ENCODE assay signal across 8 cellular contexts in genomic region chr20:47848544-47848943, GRCh38.
DNase-seq lines count a peak whose midpoint lies in the region; ATAC-seq, FAIRE-seq and TF ChIP-seq lines count a peak whose summit lies in the region.
"Not testable (repeated sequence)": the region's sequence is repeated elsewhere in the genome, so short reads cannot be mapped to it uniquely, and the experiment has no call there.

No MANE protein-coding gene starts in this region.

- not testable (repeated sequence) for H3K79me1 ChIP-seq in H1 (ENCODE audit: low read depth, low read length)

- not testable (repeated sequence) for H3K4me2 ChIP-seq in H1 (ENCODE audit: insufficient read depth in 1 of 2, low read depth in 2 of 2, low read length in 2 of 2)

- not testable (repeated sequence) for H3K23ac ChIP-seq in H1 (ENCODE audit: insufficient read length)

- not testable (repeated sequence) for H3K18ac ChIP-seq in H1 (ENCODE audit: extremely low read depth, low read length)

- POLR2A ChIA-PET in H1 (lab: Charles Lee; ENCODE audit: partially characterized antibody): not testable (repeated sequence)

- not testable (repeated sequence) for H4K20me1 ChIP-seq in H1 (replicated peaks in 1 of 2; ENCODE audit: control insufficient read depth in 1 of 2, insufficient read depth in 2 of 2, low read length in 2 of 2)

- peaks cover 4 to 14% of the 10 kb centered on the region in 2 experiments; a peak in 3 of 4 replicates for H3K9me3 ChIP-seq in H1 (ENCODE audit: insufficient read depth in 2 of 2, low read depth in 1 of 2, low read length in 1 of 2)

- H2AFZ ChIP-seq in H1 (ENCODE audit: low read length): not testable (repeated sequence)

- TF ChIP-seq RAD21 in H1 (IDR thresholded peaks at IDR 0.05 in 1 of 2, conservative IDR thresholded peaks at IDR 0.05 in 1 of 2; ENCODE audit: low read depth in 2 of 2, low read length in 2 of 2): not testable (repeated sequence)

- H3K9me3 Mint-ChIP-seq in brain: peaks cover 5 to 20% (median 16%) of the 10 kb centered on the region in 5 experiments
- H3K9me3 Mint-ChIP-seq in nephron: peaks cover 16% of the 10 kb centered on the region

- not testable (repeated sequence) for H2AK5ac ChIP-seq in H1 (ENCODE audit: low read depth, low read length)

- peak overlapping the region; percentile 14 for H3K4ac ChIP-seq in H1 (replicated peaks; ENCODE audit: insufficient read length, low read depth, low read length)

- H3K79me2 ChIP-seq in H1 (ENCODE audit: control insufficient read depth in 1 of 2, insufficient read depth in 2 of 2, low read length in 2 of 2): not testable (repeated sequence)

- H3K23me2 ChIP-seq in H1 (ENCODE audit: low read depth, low read length): not testable (repeated sequence)

- not testable (repeated sequence) for H4K5ac ChIP-seq in H1 (ENCODE audit: insufficient read length, low read depth, low read length)

- not testable (repeated sequence) for H2BK120ac ChIP-seq in H1 (replicated peaks; ENCODE audit: low read depth, low read length)

- not testable (repeated sequence) for H2BK20ac ChIP-seq in H1 (ENCODE audit: low read length)

- H3K9ac ChIP-seq in H1 (replicated peaks in 1 of 4; ENCODE audit: extremely low read depth in 1 of 4, low read depth in 3 of 4, low read length in 3 of 4): not testable (repeated sequence)

- not testable (repeated sequence) for H3K36me3 ChIP-seq in H1 (ENCODE audit: control insufficient read depth in 2 of 4, insufficient read depth in 4 of 4, low read length in 3 of 4); kidney epithelial cell (ENCODE audit: control insufficient read depth, insufficient read depth, low read length)

- H2BK15ac ChIP-seq in H1 (ENCODE audit: low read length): not testable (repeated sequence)

- H3K27me3 ChIP-seq in H1 (replicated peaks in 1 of 4; ENCODE audit: control insufficient read depth in 3 of 4, extremely low read depth in 1 of 4, insufficient read depth in 3 of 4, low read length in 3 of 4); kidney epithelial cell (ENCODE audit: control insufficient read depth, insufficient read depth, low read length): not testable (repeated sequence)

- not testable (repeated sequence) for H2BK5ac ChIP-seq in H1 (ENCODE audit: low read depth, low read length)

- peak; percentile 52 for FAIRE-seq in HTR-8/SVneo (lab: Jason Lieb, UNC)
- not testable (repeated sequence) for FAIRE-seq in H1 (lab: Jason Lieb, UNC)

- peaks cover 11% of the 10 kb centered on the region for H3K27me3 Mint-ChIP-seq in brain
- peaks cover 22% of the 10 kb centered on the region for H3K27me3 Mint-ChIP-seq in nephron (ENCODE audit: low read depth)

- H3K4me1 ChIP-seq in H1 (replicated peaks in 1 of 4; ENCODE audit: control insufficient read depth in 3 of 4, insufficient read depth in 4 of 4, low read length in 3 of 4): not testable (repeated sequence)

- not testable (repeated sequence) for H3K27ac ChIP-seq in H1 (ENCODE audit: low read depth, low read length)

- H3K4me1 Mint-ChIP-seq in brain (peaks cover 57% of the 10 kb centered on the region), nephron (peaks cover 45% of the 10 kb centered on the region)

- 93% methylated on average over 4 of the region's 4 CpGs; no CpG with 5 or more reads in 1 of the 2 experiments for WGBS in H1 (ENCODE audit: extremely low coverage in 1 of 2, insufficient coverage in 1 of 2, insufficient read length in 1 of 2, insufficient replicate concordance in 2 of 2, low coverage in 1 of 2, low lambda C conversion rate in 2 of 2, missing lambda C conversion rate in 1 of 2), 2 experiments

- H3K27ac Mint-ChIP-seq in brain: peak overlapping the region in 4 of 5 experiments; percentile 50 to 96 (median 77)
- peak overlapping the region in 2 of 3 experiments; percentile 6 to 31 for H3K27ac Mint-ChIP-seq in nephron

- not testable (repeated sequence) for TF ChIP-seq CTCF in brain (conservative IDR thresholded peaks at IDR 0.05); H1 (IDR thresholded peaks at IDR 0.05; ENCODE audit: control extremely low read depth in 1 of 3, insufficient read depth in 1 of 3, low read depth in 1 of 3, low read length in 3 of 3); kidney epithelial cell (IDR thresholded peaks at IDR 0.05; ENCODE audit: insufficient read depth, low read length, poor library complexity, severe bottlenecking); nephron (IDR thresholded peaks at IDR 0.05; ENCODE audit: unreplicated experiment in 3 of 3)

- H2BK12ac ChIP-seq in H1 (ENCODE audit: low read depth, low read length): not testable (repeated sequence)

- peak; percentile 43 for DNase-seq in A172 (ENCODE audit: low spot score)
- DNase-seq in HTR-8/SVneo (ENCODE audit: insufficient read length, low spot score); H1 (ENCODE audit: low read depth in 1 of 2, low spot score in 2 of 2); Right ventricle myocardium inferior (ENCODE audit: missing footprints): not testable (repeated sequence)
- peak; percentile 52 for DNase-seq in RPMI7951 (ENCODE audit: low read depth)
- peak; percentile 26 for DNase-seq in kidney epithelial cell (ENCODE audit: low read depth)

- peak; percentile 53 for ATAC-seq in Right ventricle myocardium inferior

- not testable (repeated sequence) for H3K4me3 Mint-ChIP-seq in brain, nephron

- not testable (repeated sequence) for H3K56ac ChIP-seq in H1 (replicated peaks; ENCODE audit: insufficient read length, low read depth, low read length)

- H4K91ac ChIP-seq in H1 (replicated peaks; ENCODE audit: insufficient read length, low read length): not testable (repeated sequence)

- TF ChIP-seq EP300 in H1 (IDR thresholded peaks at IDR 0.05; ENCODE audit: borderline replicate concordance in 1 of 2, low read depth in 2 of 2, low read length in 2 of 2): not testable (repeated sequence)

- H3K4me3 ChIP-seq in H1 (ENCODE audit: extremely low read depth in 1 of 4, insufficient read depth in 2 of 4, low read depth in 3 of 4, low read length in 4 of 4); kidney epithelial cell (ENCODE audit: low read depth, low read length): not testable (repeated sequence)

- not testable (repeated sequence) for H3K36me3 Mint-ChIP-seq in brain; nephron (ENCODE audit: low read depth)

- not testable (repeated sequence) for TF ChIP-seq POLR2A in H1 (IDR thresholded peaks at IDR 0.05; ENCODE audit: control extremely low read depth in 1 of 2, low read depth in 2 of 2, low read length in 2 of 2)

- CTCF ChIA-PET in H1 (lab: Charles Lee; ENCODE audit: partially characterized antibody): interaction anchor here (0.7 to 1.6 kb wide), 4 partner anchors 64 to 568 kb away, joined by 3 read pairs; no protein-coding TSS in a partner anchor

- intact Hi-C loops in Right ventricle myocardium inferior (cut with DNase I): not testable (repeated sequence)

- not testable (repeated sequence) for H4K8ac ChIP-seq in H1 (ENCODE audit: extremely low read depth, insufficient read depth, low read length)

- not testable (repeated sequence) for H3K14ac ChIP-seq in H1 (ENCODE audit: insufficient read length)
